Comparison of ENCODE assay signal across 8 cellular contexts in genomic region chr10:44959243-44960097, GRCh38. TPM values are rescaled to one million over a fixed set of nuclear protein-coding genes. Genes with fewer than 3 reads are reported as not detected.
A peak's percentile ranks its signal among the peaks of the same experiment; 100 is the strongest.
DNase-seq lines count a peak whose midpoint lies in the region; ATAC-seq and TF ChIP-seq lines count a peak whose summit lies in the region.

RASSF4 (plus strand) TSS chr10:44959802; CDS start chr10:44970203, 10,401 bp downstream.

- TF ChIP-seq CTCF in epithelial cell of esophagus (IDR thresholded peaks at IDR 0.05; ENCODE audit: insufficient read depth, low read depth, low read length, missing control alignments) (no peak), mucosa of descending colon (IDR thresholded peaks at IDR 0.05) (no peak)

- peak; percentile 90 for ATAC-seq in GM19463 (IDR thresholded peaks at IDR 0.05; ENCODE audit: unreplicated experiment)
- ATAC-seq in mucosa of descending colon, result peak; percentile 96

- H3K4me3 ChIP-seq in NT2/D1 (ENCODE audit: insufficient read length, low read depth) (peak within 1 kb of the TSS; percentile 64), epithelial cell of esophagus (ENCODE audit: low read length) (peak within 1 kb of the TSS; percentile 61), mucosa of descending colon (peak within 1 kb of the TSS; percentile 43)

- no peaks in the 10 kb centered on the region for H3K9me3 ChIP-seq in NT2/D1 (ENCODE audit: insufficient read depth, low read length)
- H3K9me3 ChIP-seq in mucosa of descending colon, result no peaks in the 10 kb centered on the region

- H3K36me3 ChIP-seq in NT2/D1 (ENCODE audit: insufficient read depth, insufficient read length, low read length) (peaks cover 18% of the 10 kb centered on the region), mucosa of descending colon (ENCODE audit: low read depth) (no peaks in the 10 kb centered on the region)

- DNase-seq in COLO668 (lab: John Stamatoyannopoulos, UW; ENCODE audit: unreplicated experiment) (peak; percentile 85), HK-2 (ENCODE audit: unreplicated experiment) (peak; percentile 95), NT2/D1 (ENCODE audit: low read depth, low spot score) (peak; percentile 68), activated T-cell treated with anti-CD3 and anti-CD28 coated beads for 1 hour (ENCODE audit: low read depth) (peak; percentile 92), epithelial cell of esophagus (ENCODE audit: low read depth) (peak; percentile 87), mucosa of descending colon (peak; percentile 95 to 98 (median 97))
- DNase-seq in stimulated activated CD8-positive, alpha-beta memory T cell treated with anti-CD3 and anti-CD28 coated beads, Interleukin-4, amount 100 ng/mL, for 24 hours (ENCODE audit: low read depth), result peak; percentile 90

- peak within 1 kb of the TSS; percentile 79 for H3K9ac ChIP-seq in NT2/D1 (ENCODE audit: insufficient read length, low read depth)

- peaks cover 3% of the 10 kb centered on the region for H3K4me1 ChIP-seq in NT2/D1 (ENCODE audit: insufficient read depth, insufficient read length)
- peaks cover 32% of the 10 kb centered on the region for H3K4me1 ChIP-seq in mucosa of descending colon (ENCODE audit: low read depth)

- intact Hi-C loops in mucosa of descending colon (cut with DNase I, micrococcal nuclease), result no loop called here

- H3K27me3 ChIP-seq in NT2/D1 (ENCODE audit: insufficient read depth, insufficient read length), result peaks cover 9% of the 10 kb centered on the region

RNA-seq across cellular contexts. Expression of gene RASSF4, which starts in this region (rescaled TPM):
- 10 to 100 TPM; 20.0 to 50.6 (median 32.3) TPM for total RNA-seq in mucosa of descending colon

Comparison
In these comparisons a context has a peak if more than half of its experiments do, and no peak if none do; other contexts are left out.
1. Peak in every context shown above with its lines: DNase-seq, ATAC-seq and H3K4me3 ChIP-seq.